18 cellular contexts compared by ENCODE assay signal in genomic region chr16:57763290-57764005, GRCh38. TPM values are rescaled to one million over a fixed set of nuclear protein-coding genes. Genes with fewer than 3 reads are reported as not detected.
DNase-seq lines count a peak whose midpoint lies in the region; ATAC-seq, FAIRE-seq and TF ChIP-seq lines count a peak whose summit lies in the region.
"Had no signal": no experiment of that assay in that cellular context is flagged by ENCODE, and none has a peak within 500 bp of the region (broad histone marks: within the 10 kb centered on the region; RNA-seq: fewer than 3 reads in every experiment).

No MANE protein-coding gene starts in this region.

- intact Hi-C loops in HepG2 (cut with micrococcal nuclease; ENCODE audit: unreplicated experiment) (no loop called here), right lobe of liver (cut with DNase I) (loop anchor here in 1 of 2 donors (10.0 kb wide), 1 partner anchor 251 kb away; no protein-coding TSS in a partner anchor), lower lobe of right lung (cut with DNase I) (no loop called here)

- TF ChIP-seq RAD21 in HepG2 (CRISPR knock-in tag; IDR thresholded peaks at IDR 0.05): no peak

- H2AFZ ChIP-seq in HepG2 (ENCODE audit: low read length) (no peak overlapping the region), astrocyte (ENCODE audit: low read depth, low read length) (no peak overlapping the region)

- H3K27me3 Mint-ChIP-seq in astrocyte (ENCODE audit: low read depth, unreplicated experiment) (no peaks in the 10 kb centered on the region), type B pancreatic cell (no peaks in the 10 kb centered on the region)

- H3K27me3 ChIP-seq in HepG2 (ENCODE audit: control insufficient read depth in 1 of 2, insufficient read depth in 2 of 2, low read length in 2 of 2) (no peaks in the 10 kb centered on the region), right lobe of liver (no peaks in the 10 kb centered on the region), astrocyte (ENCODE audit: insufficient read depth, low read length) (no peaks in the 10 kb centered on the region), lower lobe of right lung (ENCODE audit: low read depth) (no peaks in the 10 kb centered on the region)
- H3K27me3 ChIP-seq: breast epithelium, suprapubic skin had no signal

- peaks cover 25% of the 10 kb centered on the region for H3K4me1 Mint-ChIP-seq in astrocyte (ENCODE audit: low read depth, unreplicated experiment)
- peaks cover 12% of the 10 kb centered on the region for H3K4me1 Mint-ChIP-seq in type B pancreatic cell (ENCODE audit: unreplicated experiment)

- 93% methylated on average over 12 of the region's 14 CpGs for WGBS in HepG2 (ENCODE audit: low lambda C conversion rate)
- 77% methylated on average over 5 of the region's 14 CpGs for WGBS in right lobe of liver (ENCODE audit: insufficient coverage, low coverage, low lambda C conversion rate, missing lambda C conversion rate)

- no peak for TF ChIP-seq EP300 in HepG2 (IDR thresholded peaks at IDR 0.05; ENCODE audit: low read depth in 2 of 2, low read length in 2 of 2)
- no peak for TF ChIP-seq EP300 in HepG2 (CRISPR knock-in tag; IDR thresholded peaks at IDR 0.05; ENCODE audit: borderline replicate concordance)

- ATAC-seq in HepG2: no peak
- ATAC-seq in right lobe of liver: no peak
- no peak for ATAC-seq in lower lobe of right lung
- ATAC-seq in GM18520 (IDR thresholded peaks at IDR 0.05; ENCODE audit: unreplicated experiment): no peak

- H3K79me2 ChIP-seq in HepG2 (ENCODE audit: insufficient read depth, low read length): no peaks in the 10 kb centered on the region
- peaks cover 4% of the 10 kb centered on the region for H3K79me2 ChIP-seq in astrocyte (ENCODE audit: insufficient read depth, low read length)

- H3K9ac ChIP-seq in HepG2 (ENCODE audit: insufficient read depth, low read depth, low read length) (no peak overlapping the region), astrocyte (ENCODE audit: low read length) (no peak overlapping the region)

- H3K4me1 ChIP-seq in HepG2 (ENCODE audit: insufficient read depth, low read length) (no peaks in the 10 kb centered on the region), right lobe of liver (no peaks in the 10 kb centered on the region), astrocyte (ENCODE audit: insufficient read depth, low read length) (peaks cover 8% of the 10 kb centered on the region), lower lobe of right lung (no peaks in the 10 kb centered on the region)
- H3K4me1 ChIP-seq: breast epithelium had no signal

- in situ Hi-C loops in HepG2 (cut with HindIII; ENCODE audit: extremely low pct_ligation_motif_present, low pct_unique_long_range_greater_than_20kb): no loop called here

- 0 out of 4 replicates have a peak, but pooled peaks of 1 of the 2 experiments have one; percentile 18 for TF ChIP-seq POLR2A in HepG2 (IDR thresholded peaks at IDR 0.05; ENCODE audit: insufficient read depth in 1 of 2, low read depth in 2 of 2, low read length in 2 of 2)
- no peak for TF ChIP-seq POLR2A in right lobe of liver (IDR thresholded peaks at IDR 0.05)

- H3K4me3 ChIP-seq in HepG2 (replicated peaks in 1 of 3; ENCODE audit: insufficient read depth in 1 of 3, low read depth in 2 of 3, low read length in 3 of 3) (no peak overlapping the region), right lobe of liver (no peak overlapping the region), astrocyte (ENCODE audit: insufficient read depth, low read depth, low read length) (no peak overlapping the region), lower lobe of right lung (no peak overlapping the region)
- H3K4me3 ChIP-seq: breast epithelium, suprapubic skin had no signal

- FAIRE-seq in HepG2 (lab: Jason Lieb, UNC): no peak
- FAIRE-seq in astrocyte (lab: Jason Lieb, UNC): no peak

- H4K20me1 ChIP-seq in HepG2 (ENCODE audit: insufficient read depth, low read length) (no peaks in the 10 kb centered on the region), astrocyte (ENCODE audit: insufficient read depth, low read length) (peaks cover 3% of the 10 kb centered on the region)

- peaks cover 25% of the 10 kb centered on the region for H3K36me3 Mint-ChIP-seq in astrocyte (ENCODE audit: low read depth, unreplicated experiment)
- peaks cover 6% of the 10 kb centered on the region for H3K36me3 Mint-ChIP-seq in type B pancreatic cell

- TF ChIP-seq CTCF in HepG2 (CRISPR knock-in tag; IDR thresholded peaks at IDR 0.05): no peak
- TF ChIP-seq CTCF in right lobe of liver (IDR thresholded peaks at IDR 0.05): no peak
- TF ChIP-seq CTCF in astrocyte (IDR thresholded peaks at IDR 0.05; ENCODE audit: insufficient read depth, low read depth, low read length): no peak
- TF ChIP-seq CTCF in lower lobe of right lung (IDR thresholded peaks at IDR 0.05): no peak
- TF ChIP-seq CTCF in type B pancreatic cell (conservative IDR thresholded peaks at IDR 0.05): no peak

- BruUV-seq in HepG2 (replicated peaks; lab: Mats Ljungman, UMichigan): no TSS peak

- no peak overlapping the region for H3K4me2 ChIP-seq in HepG2 (ENCODE audit: low read depth, low read length)
- no peak overlapping the region for H3K4me2 ChIP-seq in astrocyte (ENCODE audit: low read length)

- H3K9me3 ChIP-seq in HepG2 (ENCODE audit: low read length) (no peaks in the 10 kb centered on the region), right lobe of liver (no peaks in the 10 kb centered on the region), astrocyte (ENCODE audit: insufficient read depth, low read depth, low read length) (no peaks in the 10 kb centered on the region), lower lobe of right lung (no peaks in the 10 kb centered on the region)
- H3K9me3 ChIP-seq: breast epithelium, suprapubic skin had no signal

- H3K27ac Mint-ChIP-seq in astrocyte (ENCODE audit: unreplicated experiment): peak overlapping the region; percentile 67
- H3K27ac Mint-ChIP-seq in type B pancreatic cell: peak overlapping the region; percentile 61

- H3K36me3 ChIP-seq in HepG2 (replicated peaks in 1 of 2; ENCODE audit: control insufficient read depth in 1 of 2, insufficient read depth in 2 of 2, low read length in 2 of 2) (peaks cover 22 to 61% of the 10 kb centered on the region in 2 experiments), right lobe of liver (peaks cover 2 to 58% (median 23%) of the 10 kb centered on the region in 4 donors), astrocyte (ENCODE audit: insufficient read depth, low read length) (peaks cover 12% of the 10 kb centered on the region), lower lobe of right lung (peaks cover 85% of the 10 kb centered on the region)
- H3K36me3 ChIP-seq: breast epithelium had no signal

- H3K9me3 Mint-ChIP-seq in astrocyte (ENCODE audit: unreplicated experiment) (no peaks in the 10 kb centered on the region), type B pancreatic cell (no peaks in the 10 kb centered on the region)

- DNase-seq in HepG2 (ENCODE audit: low spot score) (no peak), right lobe of liver (no peak), astrocyte (ENCODE audit: low read depth) (no peak), lower lobe of right lung (peak; percentile 30), type B pancreatic cell (ENCODE audit: extremely low spot score, unreplicated experiment) (no peak)
- DNase-seq in activated CD4-positive, CD25-positive, alpha-beta regulatory T cell treated with anti-CD3 and anti-CD28 coated beads, Interleukin-2, amount 50 U/mL, for 72 hours: no peak
- DNase-seq in activated naive CD4-positive, alpha-beta T cell (lab: John Stamatoyannopoulos, UW): no peak
- DNase-seq: activated CD4-positive, alpha-beta T cell treated with anti-CD3 and anti-CD28 coated beads for 1 hour; activated T-cell treated with anti-CD3 and anti-CD28 coated beads, Interleukin-2, amount 50 U/mL, for 1 hour; cortex of kidney; NCI-H1105; NCI-H1930; NCI-H345; occipital lobe; SIG-M5 had no signal

- CTCF ChIA-PET in HepG2 (lab: Yijun Ruan, JAX; ENCODE audit: low intra/inter-chr PET ratio, low total read pairs): no interaction called here

- POLR2A ChIA-PET in HepG2 (lab: Yijun Ruan, JAX): interaction anchor here (1.5 kb wide), 1 partner anchor 19 kb away, joined by 5 read pairs; no protein-coding TSS in a partner anchor

- H3K27ac ChIP-seq in HepG2 (ENCODE audit: extremely low read length, insufficient read depth, low read length) (no peak overlapping the region), right lobe of liver (no peak overlapping the region), astrocyte (ENCODE audit: low read depth, low read length) (no peak overlapping the region), lower lobe of right lung (no peak overlapping the region)
- H3K27ac ChIP-seq: breast epithelium, suprapubic skin had no signal

- H3K4me3 Mint-ChIP-seq in astrocyte (ENCODE audit: unreplicated experiment) (peak overlapping the region; percentile 27), type B pancreatic cell (no peak overlapping the region)

RNA-seq across cellular contexts. Expression of gene KATNB1, which starts 27.9 kb away (rescaled TPM):
- total RNA-seq in HepG2 (2016; rRNA removed; fragmentation: Illumina TruSeq; extraction: Trizol): 25.2 and 31.5 TPM in 2 replicates
- total RNA-seq in HepG2 (2016; cell fraction: cytosol; rRNA removed; fragmentation: Illumina TruSeq; extraction: Trizol; ENCODE audit: low read depth): 14.2 and 18.3 TPM in 2 replicates
- 21.2 and 33.1 TPM in 2 replicates for total RNA-seq in HepG2 (2016; cell fraction: insoluble cytoplasmic fraction; rRNA removed; fragmentation: Illumina TruSeq; extraction: Trizol)
- 34.3 and 42.2 TPM in 2 replicates for total RNA-seq in HepG2 (2016; cell fraction: membrane; rRNA removed; fragmentation: Illumina TruSeq; extraction: Trizol)
- 21.9 and 25.7 TPM in 2 replicates for total RNA-seq in HepG2 (2016; cell fraction: nucleus; rRNA removed; fragmentation: Illumina TruSeq; extraction: Trizol)
- polyA plus RNA-seq in HepG2 (2011; rRNA removed): 39.8 and 43.5 TPM in 2 replicates
- polyA plus RNA-seq in HepG2 (2011; cell fraction: cytosol; rRNA removed): 17.4 and 27.7 TPM in 2 replicates
- polyA plus RNA-seq in HepG2 (2011; cell fraction: nucleus; rRNA removed): 122 and 146 TPM in 2 replicates
- 16.2 and 20.9 TPM in 2 replicates for polyA plus RNA-seq in HepG2 (2012)
- polyA plus RNA-seq in HepG2 (2016; cell fraction: cytosol; fragmentation: Illumina TruSeq; extraction: Trizol; ENCODE audit: low read depth): 15.0 and 20.0 TPM in 2 replicates
- 22.6 and 30.3 TPM in 2 replicates for polyA plus RNA-seq in HepG2 (2016; cell fraction: insoluble cytoplasmic fraction; fragmentation: Illumina TruSeq; extraction: Trizol; ENCODE audit: low read depth)
- polyA plus RNA-seq in HepG2 (2016; cell fraction: membrane; fragmentation: Illumina TruSeq; extraction: Trizol; ENCODE audit: low read depth): 30.4 and 34.5 TPM in 2 replicates
- 49.3 and 53.8 TPM in 2 replicates for polyA plus RNA-seq in HepG2 (2016; cell fraction: nucleus; fragmentation: Illumina TruSeq; extraction: Trizol; ENCODE audit: insufficient read depth, low read depth)
- polyA minus RNA-seq in HepG2 (2011; rRNA and poly(A)+ RNA removed; ENCODE audit: low replicate concordance): 29.8 and 60.0 TPM in 2 replicates
- 13.6 and 19.1 TPM in 2 replicates for polyA minus RNA-seq in HepG2 (2011; cell fraction: cytosol; rRNA and poly(A)+ RNA removed)
- polyA minus RNA-seq in HepG2 (2011; cell fraction: nucleus; rRNA and poly(A)+ RNA removed): 27.9 and 30.3 TPM in 2 replicates
- 10 to 100 TPM in 2 of 6 experiments, 1 to 10 TPM in 4; 5.6 to 17.5 (median 8.5) TPM for total RNA-seq in right lobe of liver
- total RNA-seq in astrocyte: 21.1 and 28.6 TPM in 2 replicates
- 18.0 TPM for total RNA-seq in lower lobe of right lung
- total RNA-seq in type B pancreatic cell (ENCODE audit: low replicate concordance): 20.2 and 31.7 TPM in 2 replicates

RNA-seq across cellular contexts. Expression of gene KIFC3, which starts 38.8 kb away (rescaled TPM):
- total RNA-seq in HepG2 (2016; rRNA removed; fragmentation: Illumina TruSeq; extraction: Trizol) (30.0 and 45.3 TPM in 2 replicates), right lobe of liver (10 to 100 TPM; 20.3 to 88.9 (median 46.4) TPM), astrocyte (80.4 and 96.9 TPM in 2 replicates), lower lobe of right lung (70.9 TPM), type B pancreatic cell (ENCODE audit: low replicate concordance) (27.3 and 48.4 TPM in 2 replicates)
- total RNA-seq in HepG2 (2016; cell fraction: cytosol; rRNA removed; fragmentation: Illumina TruSeq; extraction: Trizol; ENCODE audit: low read depth): 11.2 and 13.3 TPM in 2 replicates
- 26.2 and 45.1 TPM in 2 replicates for total RNA-seq in HepG2 (2016; cell fraction: insoluble cytoplasmic fraction; rRNA removed; fragmentation: Illumina TruSeq; extraction: Trizol)
- 23.6 and 24.3 TPM in 2 replicates for total RNA-seq in HepG2 (2016; cell fraction: membrane; rRNA removed; fragmentation: Illumina TruSeq; extraction: Trizol)
- total RNA-seq in HepG2 (2016; cell fraction: nucleus; rRNA removed; fragmentation: Illumina TruSeq; extraction: Trizol): 39.1 and 45.8 TPM in 2 replicates
- 42.1 and 70.6 TPM in 2 replicates for polyA plus RNA-seq in HepG2 (2011; rRNA removed)
- polyA plus RNA-seq in HepG2 (2011; cell fraction: cytosol; rRNA removed): 43.4 and 59.0 TPM in 2 replicates
- 225 and 236 TPM in 2 replicates for polyA plus RNA-seq in HepG2 (2011; cell fraction: nucleus; rRNA removed)
- 21.3 and 43.4 TPM in 2 replicates for polyA plus RNA-seq in HepG2 (2012)
- polyA plus RNA-seq in HepG2 (2016; cell fraction: cytosol; fragmentation: Illumina TruSeq; extraction: Trizol; ENCODE audit: low read depth): 14.4 and 14.6 TPM in 2 replicates
- polyA plus RNA-seq in HepG2 (2016; cell fraction: insoluble cytoplasmic fraction; fragmentation: Illumina TruSeq; extraction: Trizol; ENCODE audit: low read depth): 20.2 and 24.5 TPM in 2 replicates
- polyA plus RNA-seq in HepG2 (2016; cell fraction: membrane; fragmentation: Illumina TruSeq; extraction: Trizol; ENCODE audit: low read depth): 13.8 and 19.9 TPM in 2 replicates
- polyA plus RNA-seq in HepG2 (2016; cell fraction: nucleus; fragmentation: Illumina TruSeq; extraction: Trizol; ENCODE audit: insufficient read depth, low read depth): 79.4 and 80.8 TPM in 2 replicates
- 132 and 141 TPM in 2 replicates for polyA minus RNA-seq in HepG2 (2011; rRNA and poly(A)+ RNA removed; ENCODE audit: low replicate concordance)
- 31.9 and 33.7 TPM in 2 replicates for polyA minus RNA-seq in HepG2 (2011; cell fraction: cytosol; rRNA and poly(A)+ RNA removed)
- 94.9 and 117 TPM in 2 replicates for polyA minus RNA-seq in HepG2 (2011; cell fraction: nucleus; rRNA and poly(A)+ RNA removed)
